9 cellular contexts compared by ENCODE assay signal in the genomic region with DNA sequence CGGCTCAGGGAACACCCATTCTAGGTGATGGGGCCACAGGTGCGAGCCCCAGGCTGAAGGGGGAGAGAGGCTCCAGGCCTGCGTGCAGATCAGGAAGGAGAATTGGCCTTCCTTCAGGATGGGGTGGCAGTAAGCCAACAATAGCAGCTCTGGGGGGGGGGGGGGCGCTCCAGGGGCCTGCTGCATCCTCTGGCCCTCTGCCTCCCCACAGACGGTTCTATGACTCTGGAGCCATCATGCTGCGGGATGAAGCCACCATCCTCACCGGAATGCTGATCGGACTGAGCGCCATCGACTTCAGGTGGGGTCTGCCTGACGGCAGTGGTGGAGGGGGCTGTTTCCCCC. TPM values are rescaled to one million over a fixed set of nuclear protein-coding genes. Genes with fewer than 3 reads are reported as not detected.
DNase-seq lines count a peak whose midpoint lies in the region; ATAC-seq and TF ChIP-seq lines count a peak whose summit lies in the region.
"Had no signal": no experiment of that assay in that cellular context is flagged by ENCODE, and none has a peak within 500 bp of the region (broad histone marks: within the 10 kb centered on the region; RNA-seq: fewer than 3 reads in every experiment).

No MANE protein-coding gene starts in this region.

- H3K4me1 ChIP-seq in trophoblast cell (ENCODE audit: control insufficient read depth in 1 of 2, insufficient read depth in 2 of 2, low read length in 2 of 2) = peaks cover 9 to 10% of the 10 kb centered on the region in 2 experiments

- no peak for DNase-seq in activated T-cell treated with anti-CD3 and anti-CD28 coated beads, Interleukin-2, amount 50 U/mL, for 24 hours
- no peak for DNase-seq in activated T-cell treated with anti-CD3 and anti-CD28 coated beads, Interleukin-2, amount 50 U/mL, for 48 hours
- no peak for DNase-seq in Jurkat, Clone E6-1 (ENCODE audit: low read depth, low spot score)
- DNase-seq in coronary artery (ENCODE audit: low spot score) = no peak
- DNase-seq in trophoblast cell = no peak
- DNase-seq in UCSD-AML1 (lab: John Stamatoyannopoulos, UW; ENCODE audit: unreplicated experiment) = no peak
- no peak for DNase-seq in KG1 (lab: John Stamatoyannopoulos, UW)
- DNase-seq: stimulated activated CD4-positive, alpha-beta T cell treated with anti-CD3 and anti-CD28 coated beads, Interleukin-15, amount 100 ng/mL, for 24 hours had no signal

- H2AFZ ChIP-seq in trophoblast cell (ENCODE audit: insufficient read depth, low read length, poor library complexity) = no peak overlapping the region

- H3K9me3 ChIP-seq in trophoblast cell (ENCODE audit: insufficient read depth, low read depth, low read length) = peaks cover 6% of the 10 kb centered on the region

- no peak overlapping the region for H2AK5ac ChIP-seq in trophoblast cell (ENCODE audit: low read length)

- no peak for ATAC-seq in GM19023 (IDR thresholded peaks at IDR 0.05; ENCODE audit: unreplicated experiment)

- TF ChIP-seq CTCF in coronary artery (IDR thresholded peaks at IDR 0.05) = no peak

- H3K27me3 ChIP-seq in trophoblast cell (ENCODE audit: insufficient read depth, low read length) = peaks cover 20% of the 10 kb centered on the region

- no peak overlapping the region for H3K9ac ChIP-seq in trophoblast cell (ENCODE audit: low read length)

- peaks cover 3% of the 10 kb centered on the region in 2 experiments for H3K36me3 ChIP-seq in trophoblast cell (ENCODE audit: control insufficient read depth in 1 of 2, insufficient read depth in 2 of 2, low read length in 2 of 2)

- peaks cover 6% of the 10 kb centered on the region for H3K36me3 Mint-ChIP-seq in activated T-cell treated with anti-CD3 and anti-CD28 coated beads, Interleukin-2, amount 50 U/mL, for 24 hours (ENCODE audit: low read depth)

- H4K12ac ChIP-seq in trophoblast cell (ENCODE audit: low read depth, low read length) = no peak overlapping the region

- peaks cover 13% of the 10 kb centered on the region for H3K4me1 Mint-ChIP-seq in activated T-cell treated with anti-CD3 and anti-CD28 coated beads, Interleukin-2, amount 50 U/mL, for 24 hours (ENCODE audit: low read depth)

- H3K27me3 Mint-ChIP-seq in activated T-cell treated with anti-CD3 and anti-CD28 coated beads, Interleukin-2, amount 50 U/mL, for 24 hours = peaks cover 54% of the 10 kb centered on the region

- H3K9me3 Mint-ChIP-seq in activated T-cell treated with anti-CD3 and anti-CD28 coated beads, Interleukin-2, amount 50 U/mL, for 24 hours = no peaks in the 10 kb centered on the region

- no peaks in the 10 kb centered on the region for H3K79me1 ChIP-seq in trophoblast cell (ENCODE audit: low read length)

- H4K91ac ChIP-seq in trophoblast cell (ENCODE audit: low read depth, low read length) = no peak overlapping the region

- no peak overlapping the region for H3K14ac ChIP-seq in trophoblast cell (ENCODE audit: low read length)

- no peak overlapping the region for H3K4ac ChIP-seq in trophoblast cell (ENCODE audit: low read depth, low read length)

- peak overlapping the region; percentile 76 for H3K4me2 ChIP-seq in trophoblast cell (ENCODE audit: low read length)

- peak overlapping the region; percentile 49; the same call in 1 of the 2 replicates for H3K4me3 ChIP-seq in Jurkat, Clone E6-1 (ENCODE audit: low read length)
- H3K4me3 ChIP-seq in coronary artery (peak overlapping the region; percentile 58), trophoblast cell (ENCODE audit: low read depth, low read length) (no peak overlapping the region)

- no peak overlapping the region for H2BK120ac ChIP-seq in trophoblast cell (ENCODE audit: insufficient read depth, low read length, poor library complexity)

- H2BK12ac ChIP-seq in trophoblast cell (ENCODE audit: low read length) = no peak overlapping the region

- H4K8ac ChIP-seq in trophoblast cell (ENCODE audit: low read depth, low read length) = no peak overlapping the region

- no peak overlapping the region for H3K27ac ChIP-seq in coronary artery
- no peak overlapping the region for H3K27ac ChIP-seq in trophoblast cell (ENCODE audit: low read depth, low read length)

- no peak overlapping the region for H2BK5ac ChIP-seq in trophoblast cell (ENCODE audit: low read depth, low read length, poor library complexity)

- no peak overlapping the region for H3K27ac Mint-ChIP-seq in activated T-cell treated with anti-CD3 and anti-CD28 coated beads, Interleukin-2, amount 50 U/mL, for 24 hours

- H3K79me2 ChIP-seq in trophoblast cell (ENCODE audit: control insufficient read depth, insufficient read depth, low read length, poor library complexity) = no peaks in the 10 kb centered on the region

- H3K4me3 Mint-ChIP-seq in activated T-cell treated with anti-CD3 and anti-CD28 coated beads, Interleukin-2, amount 50 U/mL, for 24 hours = peak overlapping the region; percentile 38

- H3K18ac ChIP-seq in trophoblast cell (ENCODE audit: low read length) = no peak overlapping the region

- H3K23ac ChIP-seq in trophoblast cell (ENCODE audit: low read length) = no peak overlapping the region

- WGBS in trophoblast cell (ENCODE audit: extremely low coverage, insufficient coverage, insufficient read length) = no CpG with 5 or more reads among the region's 11 CpGs

RNA-seq across cellular contexts. Expression of a gene that starts 6.1 kb away (rescaled TPM):
- polyA plus RNA-seq in Jurkat, Clone E6-1 (2012; ENCODE audit: insufficient read depth, insufficient read length) = 2.1 TPM
- 0.08 and 0.12 TPM in 2 replicates for polyA plus RNA-seq in trophoblast cell (2013)

RNA-seq across cellular contexts. Expression of a gene that starts 10.1 kb away (rescaled TPM):
- 179 TPM for polyA plus RNA-seq in Jurkat, Clone E6-1 (2012; ENCODE audit: insufficient read depth, insufficient read length)
- 96.0 and 97.4 TPM in 2 replicates for polyA plus RNA-seq in trophoblast cell (2013)

RNA-seq across cellular contexts. Expression of a gene that starts 30.6 kb away (rescaled TPM):
- polyA plus RNA-seq in Jurkat, Clone E6-1 (2012; ENCODE audit: insufficient read depth, insufficient read length) = 86.8 TPM
- 207 and 227 TPM in 2 replicates for polyA plus RNA-seq in trophoblast cell (2013)

RNA-seq across cellular contexts. Expression of a gene that starts 46.6 kb away (rescaled TPM):
- not detected for polyA plus RNA-seq in Jurkat, Clone E6-1 (2012; ENCODE audit: insufficient read depth, insufficient read length)
- 0.01 and 0.03 TPM in 2 replicates for polyA plus RNA-seq in trophoblast cell (2013)

RNA-seq across cellular contexts. Expression of a gene that starts 49.2 kb away (rescaled TPM):
- 14.3 TPM for polyA plus RNA-seq in Jurkat, Clone E6-1 (2012; ENCODE audit: insufficient read depth, insufficient read length)
- polyA plus RNA-seq in trophoblast cell (2013) = 8.4 and 8.6 TPM in 2 replicates
